In genomic region chrX:15373986-15374385, GRCh38 we compare ENCODE assay signal across 20 cellular contexts. TPM values are rescaled to one million over a fixed set of nuclear protein-coding genes. Genes with fewer than 3 reads are reported as not detected.
DNase-seq lines count a peak whose midpoint lies in the region; FAIRE-seq and TF ChIP-seq lines count a peak whose summit lies in the region.
"Had no signal": no experiment of that assay in that cellular context is flagged by ENCODE, and none has a peak within 500 bp of the region (broad histone marks: within the 10 kb centered on the region; RNA-seq: fewer than 3 reads in every experiment).

No MANE protein-coding gene starts in this region.

- no peaks in the 10 kb centered on the region for H3K27me3 ChIP-seq in AG04450 (ENCODE audit: control insufficient read depth, insufficient read depth, low read length)
- no peaks in the 10 kb centered on the region for H3K27me3 ChIP-seq in astrocyte (ENCODE audit: insufficient read depth, low read length)
- no peaks in the 10 kb centered on the region for H3K27me3 ChIP-seq in stomach

- no peaks in the 10 kb centered on the region for H3K27me3 Mint-ChIP-seq in astrocyte (ENCODE audit: low read depth, unreplicated experiment)

- TF ChIP-seq EP300 in stomach (IDR thresholded peaks at IDR 0.05), result no peak

- H4K20me1 ChIP-seq in astrocyte (ENCODE audit: insufficient read depth, low read length), result no peaks in the 10 kb centered on the region

- 53 to 77% (median 66%) methylated on average over 3 of the region's 3 CpGs for WGBS in stomach, 5 donors

- H3K9ac ChIP-seq in astrocyte (ENCODE audit: low read length), result no peak overlapping the region

- no peaks in the 10 kb centered on the region for H3K36me3 ChIP-seq in astrocyte (ENCODE audit: insufficient read depth, low read length)
- H3K36me3 ChIP-seq in stomach, result no peaks in the 10 kb centered on the region

- H3K4me1 Mint-ChIP-seq in astrocyte (ENCODE audit: low read depth, unreplicated experiment), result peaks cover 3% of the 10 kb centered on the region

- intact Hi-C loops in stomach (cut with DNase I; ENCODE audit: low total_unique reads), result no loop called here

- H3K4me1 ChIP-seq in astrocyte (ENCODE audit: insufficient read depth, low read length) (no peaks in the 10 kb centered on the region), stomach (no peaks in the 10 kb centered on the region)
- H3K4me1 ChIP-seq: Caco-2 had no signal

- no peak overlapping the region for H2AFZ ChIP-seq in astrocyte (ENCODE audit: low read depth, low read length)

- H3K9me3 Mint-ChIP-seq in astrocyte (ENCODE audit: unreplicated experiment), result no peaks in the 10 kb centered on the region
- H3K9me3 Mint-ChIP-seq: CD4-positive, alpha-beta T cell had no signal

- no peak overlapping the region for H3K4me3 ChIP-seq in AG04450 (ENCODE audit: low read depth, low read length)
- H3K4me3 ChIP-seq in astrocyte (ENCODE audit: insufficient read depth, low read depth, low read length), result no peak overlapping the region
- no peak overlapping the region for H3K4me3 ChIP-seq in stomach

- no peak for TF ChIP-seq POLR2A in stomach (IDR thresholded peaks at IDR 0.05)

- DNase-seq in AG04450 (ENCODE audit: low read depth, low spot score) (no peak), astrocyte (ENCODE audit: low read depth) (no peak), fibroblast of peridontal ligament (ENCODE audit: extremely low read depth) (peak; percentile 76), NCI-H2227 (lab: John Stamatoyannopoulos, UW; ENCODE audit: unreplicated experiment) (no peak), NCI-H446 (lab: John Stamatoyannopoulos, UW) (no peak), stomach (no peak), NCI-H1694 (lab: John Stamatoyannopoulos, UW) (no peak)
- DNase-seq: 8988T; AML-193; Caco-2; CD4-positive, alpha-beta T cell; H9 had no signal

- CTCF ChIA-PET in AG04450 (lab: Charles Lee), result interaction anchor here (1.4 to 2.1 kb wide), 3 partner anchors 15 to 94 kb away, joined by 3 to 9 read pairs (median 7); no protein-coding TSS in a partner anchor

- POLR2A ChIA-PET in AG04450 (lab: Yijun Ruan, JAX), result no interaction called here

- FAIRE-seq in astrocyte (lab: Jason Lieb, UNC), result peak; percentile 64
- FAIRE-seq: D721Med, G401.6, GM12891, GM19239, H1 had no signal

- H3K79me2 ChIP-seq in astrocyte (ENCODE audit: insufficient read depth, low read length), result no peaks in the 10 kb centered on the region

- TF ChIP-seq CTCF in AG04450 (IDR thresholded peaks at IDR 0.05; ENCODE audit: low read depth, low read length) (no peak), astrocyte (IDR thresholded peaks at IDR 0.05; ENCODE audit: insufficient read depth, low read depth, low read length) (no peak), stomach (IDR thresholded peaks at IDR 0.05) (no peak)

- H3K4me2 ChIP-seq in astrocyte (ENCODE audit: low read length), result no peak overlapping the region

- H3K36me3 Mint-ChIP-seq in astrocyte (ENCODE audit: low read depth, unreplicated experiment), result no peaks in the 10 kb centered on the region

- no peak overlapping the region for H3K27ac Mint-ChIP-seq in astrocyte (ENCODE audit: unreplicated experiment)
- H3K27ac Mint-ChIP-seq: CD4-positive, alpha-beta T cell; H9 had no signal

- H3K9me3 ChIP-seq in AG04450 (ENCODE audit: control insufficient read depth, insufficient read depth, low read length), result no peaks in the 10 kb centered on the region
- no peaks in the 10 kb centered on the region for H3K9me3 ChIP-seq in astrocyte (ENCODE audit: insufficient read depth, low read depth, low read length)
- peaks cover 0 to 5% (median 0%) of the 10 kb centered on the region in 4 donors for H3K9me3 ChIP-seq in stomach
- H3K9me3 ChIP-seq: Caco-2 had no signal

- H3K27ac ChIP-seq in AG04450 (ENCODE audit: low read depth, low read length), result peak overlapping the region; percentile 21
- no peak overlapping the region for H3K27ac ChIP-seq in astrocyte (ENCODE audit: low read depth, low read length)
- H3K27ac ChIP-seq in stomach, result no peak overlapping the region
- H3K27ac ChIP-seq: C4-2B had no signal

- no peak overlapping the region for H3K4me3 Mint-ChIP-seq in astrocyte (ENCODE audit: unreplicated experiment)
- H3K4me3 Mint-ChIP-seq: CD4-positive, alpha-beta T cell had no signal

RNA-seq across cellular contexts. Expression of gene VEGFD, which starts 10.2 kb away (rescaled TPM):
- polyA plus RNA-seq in AG04450 (2011; rRNA removed) (0.24 and 0.43 TPM in 2 replicates), stomach (1 to 10 TPM in 2 of 3 donors, under 1 TPM in 1; 0.25 to 3.4 (median 1.1) TPM)
- 0.13 TPM in 1 of 2 replicates, not detected in the other for polyA minus RNA-seq in AG04450 (2011; rRNA and poly(A)+ RNA removed)
- total RNA-seq in astrocyte (not detected in 2 replicates), stomach (1 to 10 TPM in 1 of 5 donors, not detected in 4; 4.2 TPM)
- total RNA-seq: CD4-positive, alpha-beta T cell; H1 had no signal

RNA-seq across cellular contexts. Expression of gene PIGA, which starts 38.7 kb away (rescaled TPM):
- polyA plus RNA-seq in AG04450 (2011; rRNA removed) (3.1 and 4.2 TPM in 2 replicates), stomach (1 to 10 TPM; 6.1 to 8.6 (median 6.4) TPM)
- 3.3 and 6.8 TPM in 2 replicates for polyA minus RNA-seq in AG04450 (2011; rRNA and poly(A)+ RNA removed)
- total RNA-seq in astrocyte (11.8 and 14.0 TPM in 2 replicates), stomach (10 to 100 TPM in 3 of 5 donors, 1 to 10 TPM in 1, under 1 TPM in 1; 0.58 to 59.7 (median 17.8) TPM)

RNA-seq across cellular contexts. Expression of gene ASB11, which starts 58.5 kb away (rescaled TPM):
- polyA plus RNA-seq in AG04450 (2011; rRNA removed), result not detected in 2 replicates
- polyA minus RNA-seq in AG04450 (2011; rRNA and poly(A)+ RNA removed), result not detected in 2 replicates
- total RNA-seq in astrocyte, result not detected in 2 replicates
- 1 to 10 TPM in 3 of 5 donors, not detected in 2; 2.9 to 9.8 (median 2.9) TPM for total RNA-seq in stomach
- polyA plus RNA-seq in stomach, result 1 to 10 TPM in 2 of 3 donors, under 1 TPM in 1; 0.15 to 1.9 (median 1.7) TPM
- total RNA-seq: Caco-2; CD4-positive, alpha-beta T cell; H1; H9; HT-29 had no signal
- polyA plus RNA-seq: BJ, H1 had no signal
